In the genomic region with DNA sequence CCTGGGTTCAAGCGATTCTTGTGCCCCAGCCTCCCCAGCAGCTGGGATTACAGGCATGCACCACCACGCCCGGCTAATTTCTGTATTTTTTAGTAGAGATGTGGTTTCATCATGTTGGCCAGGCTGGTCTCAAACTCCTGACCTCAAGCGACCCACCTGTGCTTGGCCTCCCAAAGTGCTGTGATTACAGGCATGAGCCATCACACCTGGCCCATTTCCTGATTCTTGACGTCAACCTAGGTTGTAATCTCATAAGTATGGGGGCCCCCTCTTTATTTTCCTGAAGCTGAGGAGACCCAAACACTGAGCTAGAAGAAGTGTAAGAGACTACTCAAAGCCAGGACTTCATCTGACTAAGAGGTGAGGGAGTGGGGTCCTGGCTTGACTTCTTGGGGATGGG, we compare ENCODE assay signal across 12 cellular contexts.
"Had no signal": no experiment of that assay in that cellular context is flagged by ENCODE, and none has a peak within 500 bp of the region (broad histone marks: within the 10 kb centered on the region; RNA-seq: fewer than 3 reads in every experiment).

No MANE protein-coding gene starts in this region.

- DNase-seq: activated CD4-positive, alpha-beta T cell treated with anti-CD3 and anti-CD28 coated beads, Interleukin-2, amount 10 ng/mL, durations not matched to agents 24 days and 14 days; activated naive CD4-positive, alpha-beta T cell treated with anti-CD3 and anti-CD28 coated beads, Interleukin-2, amount 10 ng/mL, durations not matched to agents 7 days and 5 days; body of pancreas; cortex of kidney; effector memory CD4-positive, alpha-beta T cell; kidney; naive thymus-derived CD4-positive, alpha-beta T cell; posterior cingulate gyrus; stimulated activated CD4-positive, alpha-beta T cell treated with anti-CD3 and anti-CD28 coated beads, Interleukin-12 subunit alpha, Interleukin-12 subunit beta, amount 100 ng/mL, for 4 hours; testis; upper lobe of right lung had no signal

- H3K4me3 ChIP-seq: body of pancreas, hepatocyte, testis, upper lobe of right lung had no signal

- H3K27ac ChIP-seq: body of pancreas, hepatocyte, testis, upper lobe of right lung had no signal

- ATAC-seq: body of pancreas; naive thymus-derived CD4-positive, alpha-beta T cell; upper lobe of right lung had no signal

- H3K27me3 ChIP-seq: body of pancreas, hepatocyte, testis, upper lobe of right lung had no signal

- H3K9me3 ChIP-seq: body of pancreas, testis, upper lobe of right lung had no signal
